Comparison of ENCODE assay signal across 13 cellular contexts in genomic region chr3:188780188-188781147, GRCh38.
A peak's percentile ranks its signal among the peaks of the same experiment; 100 is the strongest.
DNase-seq lines count a peak whose midpoint lies in the region; ATAC-seq, FAIRE-seq and TF ChIP-seq lines count a peak whose summit lies in the region.
"Had no signal": no experiment of that assay in that cellular context is flagged by ENCODE, and none has a peak within 500 bp of the region (broad histone marks: within the 10 kb centered on the region; RNA-seq: fewer than 3 reads in every experiment).

No MANE protein-coding gene starts in this region.

- H4K20me1 ChIP-seq in HepG2 (ENCODE audit: insufficient read depth, low read length): no peaks in the 10 kb centered on the region
- no peaks in the 10 kb centered on the region for H4K20me1 ChIP-seq in PC-3 (ENCODE audit: low read length)

- H3K9me2 ChIP-seq in PC-3 (replicated peaks; ENCODE audit: low read length): no peaks in the 10 kb centered on the region

- no peaks in the 10 kb centered on the region for H3F3A ChIP-seq in PC-3 (ENCODE audit: low read length, unreplicated experiment)

- H3K27me3 ChIP-seq in HepG2 (ENCODE audit: control insufficient read depth in 1 of 2, insufficient read depth in 2 of 2, low read length in 2 of 2) (no peaks in the 10 kb centered on the region), stomach smooth muscle (ENCODE audit: control insufficient read depth in 1 of 2, insufficient read depth in 2 of 2, low read length in 2 of 2) (no peaks in the 10 kb centered on the region), PC-3 (ENCODE audit: low read length) (no peaks in the 10 kb centered on the region)

- H3K9ac ChIP-seq in HepG2 (ENCODE audit: insufficient read depth, low read depth, low read length) (no peak overlapping the region), stomach smooth muscle (ENCODE audit: low read length in 2 of 2) (no peak overlapping the region), PC-3 (ENCODE audit: low read length) (no peak overlapping the region)

- 90% methylated on average over 5 of the region's 5 CpGs for WGBS in HepG2 (ENCODE audit: low lambda C conversion rate)

- CTCF ChIA-PET in HepG2 (lab: Yijun Ruan, JAX; ENCODE audit: low intra/inter-chr PET ratio, low total read pairs) (no interaction called here), PC-3 (lab: Charles Lee) (no interaction called here)

- H2AFZ ChIP-seq in HepG2 (ENCODE audit: low read length) (no peak overlapping the region), PC-3 (ENCODE audit: low read length) (no peak overlapping the region)

- H3K9me3 ChIP-seq in HepG2 (ENCODE audit: low read length) (no peaks in the 10 kb centered on the region), stomach smooth muscle (ENCODE audit: control insufficient read depth in 2 of 2, low read length in 2 of 2) (no peaks in the 10 kb centered on the region), PC-3 (ENCODE audit: low read length) (no peaks in the 10 kb centered on the region)

- TF ChIP-seq EP300 in HepG2 (IDR thresholded peaks at IDR 0.05; ENCODE audit: low read depth in 2 of 2, low read length in 2 of 2): no peak
- no peak for TF ChIP-seq EP300 in HepG2 (CRISPR knock-in tag; IDR thresholded peaks at IDR 0.05; ENCODE audit: borderline replicate concordance)

- ATAC-seq in HepG2 (no peak), SK-N-SH treated with all-trans-retinoic acid at 6 μM for 48 hours (no peak), HG03571 (IDR thresholded peaks at IDR 0.05; ENCODE audit: unreplicated experiment) (no peak), PC-3 (no peak)
- ATAC-seq: activated T-helper 17 cell treated with anti-CD3 and anti-CD28 coated beads, Interleukin-2, amount 50 U/mL, for 72 hours; CD8-positive, alpha-beta T cell had no signal

- no peak for FAIRE-seq in HepG2 (lab: Jason Lieb, UNC)

- TF ChIP-seq POLR2A in HepG2 (IDR thresholded peaks at IDR 0.05; ENCODE audit: insufficient read depth in 1 of 2, low read depth in 2 of 2, low read length in 2 of 2): no peak

- H3K36me3 ChIP-seq in HepG2 (replicated peaks in 1 of 2; ENCODE audit: control insufficient read depth in 1 of 2, insufficient read depth in 2 of 2, low read length in 2 of 2): peaks cover 0 to 2% of the 10 kb centered on the region in 2 experiments; a peak in 1 of 5 replicates
- no peaks in the 10 kb centered on the region for H3K36me3 ChIP-seq in stomach smooth muscle (ENCODE audit: control insufficient read depth in 2 of 2, insufficient read depth in 2 of 2, low read length in 2 of 2)
- H3K36me3 ChIP-seq in PC-3 (ENCODE audit: low read depth, low read length): no peaks in the 10 kb centered on the region

- DNase-seq in Kasumi-1 (lab: John Stamatoyannopoulos, UW) (peak; percentile 5 to 27), cardiac fibroblast (ENCODE audit: low read depth in 2 of 2) (peak; percentile 72 to 94), HepG2 (ENCODE audit: low spot score) (peak; percentile 4), PC-3 (no peak)
- no peak for DNase-seq in activated T-cell treated with anti-CD3 and anti-CD28 coated beads, Interleukin-2, amount 50 U/mL, for 48 hours
- DNase-seq: CD8-positive, alpha-beta T cell; dermis blood vessel endothelial cell; immature natural killer cell; stimulated activated naive CD4-positive, alpha-beta T cell treated with Interleukin-2 at 50 U/mL for 16 hours had no signal

- TF ChIP-seq CTCF in cardiac fibroblast (IDR thresholded peaks at IDR 0.05; ENCODE audit: low read depth, low read length): no peak
- no peak for TF ChIP-seq CTCF in HepG2 (CRISPR knock-in tag; IDR thresholded peaks at IDR 0.05)
- no peak for TF ChIP-seq CTCF in PC-3 (conservative IDR thresholded peaks at IDR 0.05; ENCODE audit: low read depth, low read length)

- no peak overlapping the region for H3K27ac ChIP-seq in HepG2 (ENCODE audit: extremely low read length, insufficient read depth, low read length)
- H3K27ac ChIP-seq in stomach smooth muscle (ENCODE audit: low read length): peak overlapping the region; percentile 59
- no peak overlapping the region for H3K27ac ChIP-seq in PC-3 (ENCODE audit: low read length)

- H3K79me2 ChIP-seq in HepG2 (ENCODE audit: insufficient read depth, low read length) (no peaks in the 10 kb centered on the region), PC-3 (ENCODE audit: low read length) (no peaks in the 10 kb centered on the region)

- intact Hi-C loops in HepG2 (cut with micrococcal nuclease; ENCODE audit: unreplicated experiment): no loop called here
- intact Hi-C loops in PC-3 (cut with micrococcal nuclease): no loop called here

- POLR2A ChIA-PET in HepG2 (lab: Yijun Ruan, JAX): no interaction called here
- POLR2A ChIA-PET in PC-3 (lab: Charles Lee; ENCODE audit: unreplicated experiment): no interaction called here

- in situ Hi-C loops in HepG2 (cut with HindIII; ENCODE audit: extremely low pct_ligation_motif_present, low pct_unique_long_range_greater_than_20kb): no loop called here

- no peak for TF ChIP-seq RAD21 in HepG2 (CRISPR knock-in tag; IDR thresholded peaks at IDR 0.05)

- H3K4me2 ChIP-seq in HepG2 (ENCODE audit: low read depth, low read length) (no peak overlapping the region), PC-3 (ENCODE audit: low read length) (no peak overlapping the region)

- H3K4me3 ChIP-seq in cardiac fibroblast (replicated peaks in 1 of 2; ENCODE audit: low read depth in 2 of 2, low read length in 2 of 2) (no peak overlapping the region), HepG2 (replicated peaks in 1 of 3; ENCODE audit: insufficient read depth in 1 of 3, low read depth in 2 of 3, low read length in 3 of 3) (no peak overlapping the region), stomach smooth muscle (ENCODE audit: low read length in 2 of 2) (no peak overlapping the region), PC-3 (ENCODE audit: low read length) (no peak overlapping the region)

- no TSS peak for BruUV-seq in HepG2 (replicated peaks; lab: Mats Ljungman, UMichigan)
- no TSS peak for BruUV-seq in PC-3 (replicated peaks; lab: Mats Ljungman, UMichigan)

- peaks cover 6% of the 10 kb centered on the region; the same call in 1 of the 2 replicates for H3K4me1 ChIP-seq in HepG2 (ENCODE audit: insufficient read depth, low read length)
- peaks cover 13% of the 10 kb centered on the region for H3K4me1 ChIP-seq in stomach smooth muscle (ENCODE audit: control insufficient read depth, insufficient read depth, low read length)
- H3K4me1 ChIP-seq in PC-3 (ENCODE audit: insufficient read depth, low read length): 0 out of 2 replicates have a peak, but pooled peaks cover 11% of the 10 kb centered on the region

TF ChIP-seq in HepG2, 621 proteins besides CTCF, POLR2A, EP300 and RAD21 (continues in another document):
- no peak for TF ChIP-seq ZNF331 (CRISPR knock-in tag; IDR thresholded peaks at IDR 0.05)
- peak; percentile 88 for TF ChIP-seq CEBPB (IDR thresholded peaks at IDR 0.05; ENCODE audit: borderline replicate concordance, low read depth, low read length)
- TF ChIP-seq PRPF4 (IDR thresholded peaks at IDR 0.05; ENCODE audit: low read depth, low read length, poor library complexity, severe bottlenecking): no peak
- no peak for TF ChIP-seq SSRP1 (CRISPR knock-in tag; IDR thresholded peaks at IDR 0.05)
- 0 out of 2 replicates have a peak, but pooled peaks have one; percentile 14 for TF ChIP-seq GATAD2A (CRISPR knock-in tag; IDR thresholded peaks at IDR 0.05)
- TF ChIP-seq ZNF160 (CRISPR knock-in tag; IDR thresholded peaks at IDR 0.05): no peak
- TF ChIP-seq ZNF468 (CRISPR knock-in tag; IDR thresholded peaks at IDR 0.05): no peak
- TF ChIP-seq NCOR1 (IDR thresholded peaks at IDR 0.05; ENCODE audit: borderline replicate concordance, low read length): no peak
- no peak for TF ChIP-seq SNAI1 (CRISPR knock-in tag; IDR thresholded peaks at IDR 0.05; ENCODE audit: borderline replicate concordance)
- TF ChIP-seq THAP11 (CRISPR knock-in tag; IDR thresholded peaks at IDR 0.05): no peak
- no peak for TF ChIP-seq ZMYM4 (CRISPR knock-in tag; IDR thresholded peaks at IDR 0.05)
- TF ChIP-seq ZFYVE20 (CRISPR knock-in tag; IDR thresholded peaks at IDR 0.05; ENCODE audit: borderline replicate concordance, low read depth): no peak
- no peak for TF ChIP-seq SP5 (CRISPR knock-in tag; IDR thresholded peaks at IDR 0.05; ENCODE audit: borderline replicate concordance, low read depth)
- TF ChIP-seq PLRG1 (conservative IDR thresholded peaks at IDR 0.05): no peak
- TF ChIP-seq ZNF580 (CRISPR knock-in tag; IDR thresholded peaks at IDR 0.05; ENCODE audit: borderline replicate concordance, low read depth): no peak

TF ChIP-seq in SK-N-SH treated with all-trans-retinoic acid at 6 μM for 48 hours, 23 proteins besides CTCF, POLR2A, EP300 and RAD21:
- no peak for TF ChIP-seq CREB5 (CRISPR knock-in tag; IDR thresholded peaks at IDR 0.05; ENCODE audit: low read depth)
- no peak for TF ChIP-seq ZNF70 (CRISPR knock-in tag; IDR thresholded peaks at IDR 0.05)
- no peak for TF ChIP-seq ARNTL (CRISPR knock-in tag; IDR thresholded peaks at IDR 0.05; ENCODE audit: borderline replicate concordance, low read depth)
- no peak for TF ChIP-seq TOX (CRISPR knock-in tag; IDR thresholded peaks at IDR 0.05; ENCODE audit: borderline replicate concordance)
- TF ChIP-seq ZNF565 (CRISPR knock-in tag; conservative IDR thresholded peaks at IDR 0.05; ENCODE audit: low read depth): no peak
- no peak for TF ChIP-seq RARB (CRISPR knock-in tag; IDR thresholded peaks at IDR 0.05)
- no peak for TF ChIP-seq OSR1 (CRISPR knock-in tag; IDR thresholded peaks at IDR 0.05)
- no peak for TF ChIP-seq CSRNP3 (CRISPR knock-in tag; IDR thresholded peaks at IDR 0.05)

Comparison
In these comparisons a context has a peak if more than half of its experiments do, and no peak if none do; other contexts are left out.
1. DNase-seq: peak in Kasumi-1 (2 of 2), cardiac fibroblast (2 of 2) and HepG2 (single experiment); none in activated T-cell treated with anti-CD3 and anti-CD28 coated beads, Interleukin-2, amount 50 U/mL, for 48 hours (0 of 2) and PC-3 (single experiment).